ENCODE assay signal across 1 cellular context in the genomic region with DNA sequence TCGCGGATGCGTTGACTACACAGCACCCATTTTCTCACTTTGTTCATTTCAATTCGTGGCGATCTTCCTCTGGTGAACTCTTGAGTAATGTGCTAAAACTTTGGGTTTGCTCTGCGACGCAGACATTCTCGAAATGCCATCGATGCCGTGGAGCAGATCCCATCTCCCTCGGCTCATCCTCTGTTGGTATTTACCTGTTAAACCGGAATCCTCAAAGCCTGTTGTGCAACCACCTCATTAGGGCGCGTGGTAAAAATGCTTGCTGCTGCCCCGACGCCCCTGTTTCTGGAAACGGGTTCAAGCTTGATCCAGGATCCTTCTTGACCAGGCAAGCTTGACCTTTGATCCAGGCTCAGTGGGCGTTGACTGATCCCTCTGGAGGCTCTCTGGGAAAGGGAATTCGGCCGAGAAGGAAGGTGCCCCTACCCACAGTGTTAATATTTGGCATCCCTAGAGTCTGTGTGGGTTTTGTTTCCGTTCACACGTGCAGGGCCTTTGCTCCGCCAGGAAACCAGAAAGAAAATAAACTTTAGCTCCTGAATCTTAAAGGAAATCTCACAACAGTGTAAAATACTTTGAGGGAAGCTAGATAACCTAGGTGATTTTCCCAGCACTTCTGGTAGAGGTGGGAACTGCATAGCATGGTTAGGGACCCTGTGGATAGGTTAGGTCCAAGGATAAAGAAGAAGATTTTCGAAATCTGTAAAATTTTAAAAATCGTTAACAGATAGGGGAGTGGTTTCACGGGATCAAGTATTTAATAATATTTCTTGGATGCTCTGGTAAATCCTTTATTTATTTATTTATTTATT.
TF ChIP-seq lines count a peak whose summit lies in the region.

No MANE protein-coding gene starts in this region.

TF ChIP-seq in K562, 482 proteins besides CTCF, POLR2A, EP300 and RAD21 (continued from another document):
- TF ChIP-seq, protein P1, sequence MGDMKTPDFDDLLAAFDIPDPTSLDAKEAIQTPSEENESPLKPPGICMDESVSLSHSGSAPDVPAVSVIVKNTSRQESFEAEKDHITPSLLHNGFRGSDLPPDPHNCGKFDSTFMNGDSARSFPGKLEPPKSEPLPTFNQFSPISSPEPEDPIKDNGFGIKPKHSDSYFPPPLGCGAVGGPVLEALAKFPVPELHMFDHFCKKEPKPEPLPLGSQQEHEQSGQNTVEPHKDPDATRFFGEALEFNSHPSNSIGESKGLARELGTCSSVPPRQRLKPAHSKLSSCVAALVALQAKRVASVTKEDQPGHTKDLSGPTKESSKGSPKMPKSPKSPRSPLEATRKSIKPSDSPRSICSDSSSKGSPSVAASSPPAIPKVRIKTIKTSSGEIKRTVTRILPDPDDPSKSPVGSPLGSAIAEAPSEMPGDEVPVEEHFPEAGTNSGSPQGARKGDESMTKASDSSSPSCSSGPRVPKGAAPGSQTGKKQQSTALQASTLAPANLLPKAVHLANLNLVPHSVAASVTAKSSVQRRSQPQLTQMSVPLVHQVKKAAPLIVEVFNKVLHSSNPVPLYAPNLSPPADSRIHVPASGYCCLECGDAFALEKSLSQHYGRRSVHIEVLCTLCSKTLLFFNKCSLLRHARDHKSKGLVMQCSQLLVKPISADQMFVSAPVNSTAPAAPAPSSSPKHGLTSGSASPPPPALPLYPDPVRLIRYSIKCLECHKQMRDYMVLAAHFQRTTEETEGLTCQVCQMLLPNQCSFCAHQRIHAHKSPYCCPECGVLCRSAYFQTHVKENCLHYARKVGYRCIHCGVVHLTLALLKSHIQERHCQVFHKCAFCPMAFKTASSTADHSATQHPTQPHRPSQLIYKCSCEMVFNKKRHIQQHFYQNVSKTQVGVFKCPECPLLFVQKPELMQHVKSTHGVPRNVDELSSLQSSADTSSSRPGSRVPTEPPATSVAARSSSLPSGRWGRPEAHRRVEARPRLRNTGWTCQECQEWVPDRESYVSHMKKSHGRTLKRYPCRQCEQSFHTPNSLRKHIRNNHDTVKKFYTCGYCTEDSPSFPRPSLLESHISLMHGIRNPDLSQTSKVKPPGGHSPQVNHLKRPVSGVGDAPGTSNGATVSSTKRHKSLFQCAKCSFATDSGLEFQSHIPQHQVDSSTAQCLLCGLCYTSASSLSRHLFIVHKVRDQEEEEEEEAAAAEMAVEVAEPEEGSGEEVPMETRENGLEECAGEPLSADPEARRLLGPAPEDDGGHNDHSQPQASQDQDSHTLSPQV (IDR thresholded peaks at IDR 0.05): peak; percentile 62
- TF ChIP-seq POLR3A (IDR thresholded peaks at IDR 0.05; ENCODE audit: borderline replicate concordance, extremely low read depth, insufficient read depth, insufficient read length) (no peak), KLF6 (CRISPR knock-in tag; IDR thresholded peaks at IDR 0.05; ENCODE audit: borderline replicate concordance) (0 out of 2 replicates have a peak, but pooled peaks have one; percentile 13), CBFB (CRISPR knock-in tag; IDR thresholded peaks at IDR 0.05) (no peak), ZNF76 (CRISPR knock-in tag; IDR thresholded peaks at IDR 0.05; ENCODE audit: borderline replicate concordance) (no peak), IFI16 (CRISPR knock-in tag; IDR thresholded peaks at IDR 0.05) (peak; percentile 18; the same call in 1 of the 2 replicates), L3MBTL2 (IDR thresholded peaks at IDR 0.05) (peak; percentile 83)
- TF ChIP-seq, protein P2, sequence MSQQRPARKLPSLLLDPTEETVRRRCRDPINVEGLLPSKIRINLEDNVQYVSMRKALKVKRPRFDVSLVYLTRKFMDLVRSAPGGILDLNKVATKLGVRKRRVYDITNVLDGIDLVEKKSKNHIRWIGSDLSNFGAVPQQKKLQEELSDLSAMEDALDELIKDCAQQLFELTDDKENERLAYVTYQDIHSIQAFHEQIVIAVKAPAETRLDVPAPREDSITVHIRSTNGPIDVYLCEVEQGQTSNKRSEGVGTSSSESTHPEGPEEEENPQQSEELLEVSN (IDR thresholded peaks at IDR 0.05; ENCODE audit: borderline replicate concordance in 1 of 2, extremely low read depth in 1 of 2, insufficient read depth in 1 of 2, insufficient read length in 1 of 2, low read depth in 1 of 2, low read length in 1 of 2, poor library complexity in 1 of 2, severe bottlenecking in 1 of 2): peak; percentile 49 to 80
- TF ChIP-seq, protein P3, sequence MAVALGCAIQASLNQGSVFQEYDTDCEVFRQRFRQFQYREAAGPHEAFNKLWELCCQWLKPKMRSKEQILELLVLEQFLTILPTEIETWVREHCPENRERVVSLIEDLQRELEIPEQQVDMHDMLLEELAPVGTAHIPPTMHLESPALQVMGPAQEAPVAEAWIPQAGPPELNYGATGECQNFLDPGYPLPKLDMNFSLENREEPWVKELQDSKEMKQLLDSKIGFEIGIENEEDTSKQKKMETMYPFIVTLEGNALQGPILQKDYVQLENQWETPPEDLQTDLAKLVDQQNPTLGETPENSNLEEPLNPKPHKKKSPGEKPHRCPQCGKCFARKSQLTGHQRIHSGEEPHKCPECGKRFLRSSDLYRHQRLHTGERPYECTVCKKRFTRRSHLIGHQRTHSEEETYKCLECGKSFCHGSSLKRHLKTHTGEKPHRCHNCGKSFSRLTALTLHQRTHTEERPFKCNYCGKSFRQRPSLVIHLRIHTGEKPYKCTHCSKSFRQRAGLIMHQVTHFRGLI (CRISPR knock-in tag; IDR thresholded peaks at IDR 0.05): no peak
